In the genomic region with DNA sequence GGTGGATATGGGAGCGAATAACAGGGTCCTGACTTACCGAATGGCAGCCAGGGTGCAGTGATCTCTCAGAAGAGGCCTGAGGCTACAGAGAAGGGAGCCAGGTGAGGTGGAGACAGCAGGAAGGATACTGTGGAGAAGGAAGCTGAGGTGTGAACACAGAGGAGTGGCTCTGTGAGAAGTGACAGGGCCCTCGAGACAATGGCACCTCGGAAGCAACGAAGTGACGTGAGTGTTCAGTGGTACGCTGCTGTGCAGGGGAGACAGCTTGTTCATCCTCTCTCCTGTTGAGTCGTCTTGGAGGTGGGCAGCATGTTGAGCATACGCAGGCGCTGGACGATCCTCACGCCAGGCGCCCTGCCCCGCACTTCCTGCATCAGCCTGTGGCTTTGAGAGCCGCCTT, we compare ENCODE assay signal across 23 cellular contexts.
"Had no signal": no experiment of that assay in that cellular context is flagged by ENCODE, and none has a peak within 500 bp of the region (broad histone marks: within the 10 kb centered on the region; RNA-seq: fewer than 3 reads in every experiment).

No MANE protein-coding gene starts in this region.

- H3K9me3 Mint-ChIP-seq: activated CD4-positive, alpha-beta memory T cell treated with anti-CD3 and anti-CD28 coated beads for 36 hours; activated CD4-positive, alpha-beta T cell treated with anti-CD3 and anti-CD28 coated beads, Interleukin-2, amount 10 ng/mL, durations not matched to agents 24 days and 14 days; activated naive CD8-positive, alpha-beta T cell treated with anti-CD3 and anti-CD28 coated beads, Interleukin-2, amount 50 U/mL, for 24 hours; activated T-cell treated with anti-CD3 and anti-CD28 coated beads, Interleukin-2, amount 50 U/mL, for 24 hours; endodermal cell had no signal

- H3K4me3 Mint-ChIP-seq: activated CD4-positive, alpha-beta memory T cell treated with anti-CD3 and anti-CD28 coated beads for 36 hours; activated CD4-positive, alpha-beta T cell treated with anti-CD3 and anti-CD28 coated beads, Interleukin-2, amount 10 ng/mL, durations not matched to agents 24 days and 14 days; activated naive CD8-positive, alpha-beta T cell treated with anti-CD3 and anti-CD28 coated beads, Interleukin-2, amount 50 U/mL, for 24 hours; activated T-cell treated with anti-CD3 and anti-CD28 coated beads, Interleukin-2, amount 50 U/mL, for 24 hours; endodermal cell had no signal

- H3K36me3 ChIP-seq: left ventricle myocardium inferior, right atrium auricular region, suprapubic skin, upper lobe of right lung had no signal

- H3K27ac ChIP-seq: left ventricle myocardium inferior, right atrium auricular region, suprapubic skin, tibial artery, upper lobe of right lung had no signal

- H3K4me1 ChIP-seq: right atrium auricular region, suprapubic skin, tibial artery, upper lobe of right lung had no signal

- H3K27me3 Mint-ChIP-seq: activated CD4-positive, alpha-beta memory T cell treated with anti-CD3 and anti-CD28 coated beads for 36 hours; activated CD4-positive, alpha-beta T cell treated with anti-CD3 and anti-CD28 coated beads, Interleukin-2, amount 10 ng/mL, durations not matched to agents 24 days and 14 days; activated naive CD8-positive, alpha-beta T cell treated with anti-CD3 and anti-CD28 coated beads, Interleukin-2, amount 50 U/mL, for 24 hours; activated T-cell treated with anti-CD3 and anti-CD28 coated beads, Interleukin-2, amount 50 U/mL, for 24 hours had no signal

- H3K27me3 ChIP-seq: right atrium auricular region, suprapubic skin, tibial artery, upper lobe of right lung had no signal

- H3K4me2 ChIP-seq: smooth muscle cell had no signal

- H3K4me3 ChIP-seq: left ventricle myocardium inferior, right atrium auricular region, smooth muscle cell, suprapubic skin, tibial artery, upper lobe of right lung had no signal

- FAIRE-seq: islet of Langerhans had no signal

- DNase-seq: activated CD4-positive, alpha-beta memory T cell treated with anti-CD3 and anti-CD28 coated beads for 36 hours; activated CD4-positive, alpha-beta T cell treated with anti-CD3 and anti-CD28 coated beads, Interleukin-2, amount 10 ng/mL, durations not matched to agents 24 days and 14 days; activated CD8-positive, alpha-beta memory T cell treated with anti-CD3 and anti-CD28 coated beads, Interleukin-2, amount 50 U/mL, for 4 hours; activated gamma-delta T cell; activated naive CD4-positive, alpha-beta T cell treated with anti-CD3 and anti-CD28 coated beads, Interleukin-2, amount 50 U/mL, for 16 hours; activated naive CD8-positive, alpha-beta T cell treated with anti-CD3 and anti-CD28 coated beads, Interleukin-2, amount 50 U/mL, for 24 hours; activated T-cell treated with anti-CD3 and anti-CD28 coated beads, Interleukin-2, amount 50 U/mL, for 24 hours; amygdala; caudate nucleus; endodermal cell; foreskin melanocyte; left ventricle myocardium inferior; midbrain; stimulated activated CD4-positive, alpha-beta T cell treated with anti-CD3 and anti-CD28 coated beads, Interleukin-1b, Interleukin-23, amount 100 ng/mL, for 48 hours; stimulated activated naive CD4-positive, alpha-beta T cell; T-helper 1 cell; tibial artery; upper lobe of right lung had no signal

- ATAC-seq: activated naive CD8-positive, alpha-beta T cell treated with anti-CD3 and anti-CD28 coated beads, Interleukin-2, amount 50 U/mL, for 24 hours; esophagus mucosa; upper lobe of right lung had no signal

- H3K27ac Mint-ChIP-seq: activated CD4-positive, alpha-beta memory T cell treated with anti-CD3 and anti-CD28 coated beads for 36 hours; activated CD4-positive, alpha-beta T cell treated with anti-CD3 and anti-CD28 coated beads, Interleukin-2, amount 10 ng/mL, durations not matched to agents 24 days and 14 days; activated naive CD8-positive, alpha-beta T cell treated with anti-CD3 and anti-CD28 coated beads, Interleukin-2, amount 50 U/mL, for 24 hours; activated T-cell treated with anti-CD3 and anti-CD28 coated beads, Interleukin-2, amount 50 U/mL, for 24 hours; endodermal cell had no signal

- H3K4me1 Mint-ChIP-seq: activated CD4-positive, alpha-beta T cell treated with anti-CD3 and anti-CD28 coated beads, Interleukin-2, amount 10 ng/mL, durations not matched to agents 24 days and 14 days had no signal

- H3K9me3 ChIP-seq: left ventricle myocardium inferior, right atrium auricular region, suprapubic skin, tibial artery, upper lobe of right lung had no signal

- H3K36me3 Mint-ChIP-seq: activated CD4-positive, alpha-beta memory T cell treated with anti-CD3 and anti-CD28 coated beads for 36 hours had no signal
